Comparison of ENCODE assay signal across 14 cellular contexts in the genomic region with DNA sequence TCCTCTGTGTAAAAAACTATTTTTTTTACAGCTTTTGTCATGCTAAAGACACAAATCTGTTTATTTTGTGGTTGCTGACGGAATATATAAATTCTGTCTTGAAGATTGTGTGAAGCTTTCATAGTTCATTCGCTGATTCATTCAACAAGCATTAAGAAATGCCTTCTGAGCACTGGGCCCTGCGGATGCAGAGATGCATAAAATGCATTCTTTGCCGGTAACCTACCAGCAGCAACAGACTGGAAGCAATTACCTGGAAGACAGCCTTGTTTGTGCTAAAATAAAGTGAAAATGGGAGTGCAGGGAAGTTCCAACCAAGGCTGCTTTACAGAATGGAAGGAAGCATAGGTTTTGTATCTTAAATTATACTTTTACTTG.
DNase-seq lines count a peak whose midpoint lies in the region; ATAC-seq lines count a peak whose summit lies in the region.
"Had no signal": no experiment of that assay in that cellular context is flagged by ENCODE, and none has a peak within 500 bp of the region (broad histone marks: within the 10 kb centered on the region; RNA-seq: fewer than 3 reads in every experiment).

No MANE protein-coding gene starts in this region.

- intact Hi-C loops in Right ventricle myocardium inferior (cut with DNase I): no loop called here

- DNase-seq in AG08396 (ENCODE audit: low spot score) (peak; percentile 77), HT1080 (ENCODE audit: low read depth) (peak; percentile 51), astrocyte of the hippocampus (ENCODE audit: low read depth, low spot score) (peak; percentile 88), kidney tubule cell (ENCODE audit: low spot score) (peak; percentile 91), inferior parietal cortex (ENCODE audit: extremely low spot score) (no peak), Right ventricle myocardium inferior (ENCODE audit: missing footprints) (no peak), nucleus accumbens (lab: John Stamatoyannopoulos, UW) (no peak), NCI-H2196 (lab: John Stamatoyannopoulos, UW; ENCODE audit: unreplicated experiment) (no peak)
- DNase-seq: activated CD4-positive, alpha-beta T cell treated with anti-CD3 and anti-CD28 coated beads, Interleukin-2, amount 50 U/mL, for 48 hours; activated effector memory CD4-positive, alpha-beta T cell treated with Interleukin-2 at 50 U/mL for 16 hours; GDM1; Kasumi-1; left lung; OCI-M1 had no signal

- no peak for ATAC-seq in Right ventricle myocardium inferior
- ATAC-seq: left lung had no signal

Comparison
In these comparisons a context has a peak if more than half of its experiments do, and no peak if none do; other contexts are left out.
1. DNase-seq: peak in AG08396 (single experiment), HT1080 (single experiment), astrocyte of the hippocampus (single experiment) and kidney tubule cell (single experiment); none in inferior parietal cortex (single experiment), Right ventricle myocardium inferior (single experiment), nucleus accumbens (0 of 56) and NCI-H2196 (single experiment).